10 cellular contexts compared by ENCODE assay signal in the genomic region with DNA sequence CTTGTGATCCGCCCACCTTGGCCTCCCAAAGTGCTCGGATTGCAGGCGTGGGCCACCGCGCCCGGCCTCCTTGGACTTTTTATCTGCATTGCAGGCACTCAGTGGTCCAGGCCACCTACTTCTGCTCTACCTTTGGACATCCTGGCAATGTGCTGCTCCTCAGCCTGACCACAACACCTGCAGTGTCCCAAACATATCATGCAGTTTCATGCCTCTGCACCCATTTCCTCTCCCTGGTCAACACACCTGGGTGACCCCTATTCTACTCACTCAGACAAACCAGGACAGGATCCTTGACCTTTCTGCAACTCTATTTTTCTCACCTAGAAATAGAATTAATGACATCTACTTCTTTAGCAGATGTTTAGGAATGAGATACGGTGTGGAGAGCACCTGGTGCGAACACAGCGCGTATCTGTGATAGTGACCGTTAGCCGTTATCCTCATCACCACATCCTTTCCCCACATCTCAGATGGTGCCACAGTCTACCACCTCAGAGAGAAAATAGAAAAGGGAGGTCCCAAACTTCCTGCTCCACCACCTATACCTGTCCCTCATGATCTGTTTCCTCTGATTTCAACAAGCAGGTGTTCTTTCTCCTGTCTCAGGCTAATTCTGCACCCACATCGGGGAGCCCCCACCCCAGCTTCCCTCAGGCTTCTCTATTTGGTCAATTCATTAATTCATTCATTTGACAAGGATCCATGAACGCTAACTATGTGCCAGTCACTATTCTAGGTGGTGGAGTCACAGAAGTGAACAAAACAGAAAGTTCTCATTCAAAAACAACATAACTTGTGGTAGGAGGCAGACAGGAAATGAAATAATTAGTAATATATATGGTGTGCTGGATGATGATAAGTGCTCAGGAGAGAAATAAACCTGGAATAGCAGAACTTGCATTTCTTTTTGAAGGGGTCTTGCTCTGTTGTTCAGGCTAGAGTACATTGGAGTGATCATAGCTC. TPM values are rescaled to one million over a fixed set of nuclear protein-coding genes. Genes with fewer than 3 reads are reported as not detected.
A peak's percentile ranks its signal among the peaks of the same experiment; 100 is the strongest.
DNase-seq lines count a peak whose midpoint lies in the region; ATAC-seq and TF ChIP-seq lines count a peak whose summit lies in the region.
"Had no signal": no experiment of that assay in that cellular context is flagged by ENCODE, and none has a peak within 500 bp of the region (broad histone marks: within the 10 kb centered on the region; RNA-seq: fewer than 3 reads in every experiment).

No MANE protein-coding gene starts in this region.

- H3K27me3 Mint-ChIP-seq in stimulated activated memory B cell treated with anti-CD40 and anti-IgM and Interleukin-4, amounts not matched to agents 10 μg/mL and 1 μg/mL and 100 μg/mL, for 72 hours, result peaks cover 32% of the 10 kb centered on the region

- no peaks in the 10 kb centered on the region for H3K36me3 ChIP-seq in tibial artery
- H3K36me3 ChIP-seq in SJCRH30, result no peaks in the 10 kb centered on the region

- H3K9me3 ChIP-seq in tibial artery (no peaks in the 10 kb centered on the region), SJCRH30 (replicated peaks) (no peaks in the 10 kb centered on the region)

- no peaks in the 10 kb centered on the region for H3K27me3 ChIP-seq in tibial artery
- no peaks in the 10 kb centered on the region for H3K27me3 ChIP-seq in SJCRH30

- no peak for TF ChIP-seq CTCF in tibial artery (IDR thresholded peaks at IDR 0.05)

- no peaks in the 10 kb centered on the region for H3K9me3 Mint-ChIP-seq in stimulated activated memory B cell treated with anti-CD40 and anti-IgM and Interleukin-4, amounts not matched to agents 10 μg/mL and 1 μg/mL and 100 μg/mL, for 72 hours

- H3K36me3 Mint-ChIP-seq in stimulated activated memory B cell treated with anti-CD40 and anti-IgM and Interleukin-4, amounts not matched to agents 10 μg/mL and 1 μg/mL and 100 μg/mL, for 72 hours, result no peaks in the 10 kb centered on the region

- intact Hi-C loops in tibial artery (cut with DNase I; ENCODE audit: low total_unique reads), result loop anchor here (10.0 kb wide), 1 partner anchor 74 kb away; no protein-coding TSS in a partner anchor

- H3K4me3 Mint-ChIP-seq in stimulated activated memory B cell treated with anti-CD40 and anti-IgM and Interleukin-4, amounts not matched to agents 10 μg/mL and 1 μg/mL and 100 μg/mL, for 72 hours, result no peak overlapping the region

- peaks cover 28% of the 10 kb centered on the region for H3K4me1 Mint-ChIP-seq in stimulated activated memory B cell treated with anti-CD40 and anti-IgM and Interleukin-4, amounts not matched to agents 10 μg/mL and 1 μg/mL and 100 μg/mL, for 72 hours

- no peak overlapping the region for H3K4me3 ChIP-seq in tibial artery
- no peak overlapping the region for H3K4me3 ChIP-seq in SJCRH30

- H3K4me1 ChIP-seq in tibial artery, result peaks cover 0 to 9% (median 7%) of the 10 kb centered on the region in 4 donors
- 0 out of 2 replicates have a peak, but pooled peaks cover 2% of the 10 kb centered on the region for H3K4me1 ChIP-seq in SJCRH30

- H3K27ac Mint-ChIP-seq in stimulated activated memory B cell treated with anti-CD40 and anti-IgM and Interleukin-4, amounts not matched to agents 10 μg/mL and 1 μg/mL and 100 μg/mL, for 72 hours, result peak overlapping the region; percentile 2

- DNase-seq in activated effector memory CD4-positive, alpha-beta T cell treated with Interleukin-2 at 50 U/mL for 16 hours, result peak; percentile 3
- no peak for DNase-seq in activated effector memory CD4-positive, alpha-beta T cell treated with anti-CD3 and anti-CD28 coated beads, Interleukin-2, amount 50 U/mL, for 16 hours
- DNase-seq in RPMI8226 (peak; percentile 98), tibial artery (no peak), SJCRH30 (no peak)
- DNase-seq: nucleus accumbens had no signal

- ATAC-seq in HG02588 (IDR thresholded peaks at IDR 0.05; ENCODE audit: unreplicated experiment) (peak; percentile 44), HG03095 (IDR thresholded peaks at IDR 0.05; ENCODE audit: unreplicated experiment) (no peak)
- ATAC-seq in stimulated activated memory B cell treated with anti-CD40 and anti-IgM and Interleukin-4, amounts not matched to agents 10 μg/mL and 1 μg/mL and 100 μg/mL, for 72 hours, result no peak

- H3K27ac ChIP-seq in tibial artery (no peak overlapping the region), SJCRH30 (no peak overlapping the region)
- H3K27ac ChIP-seq: HL-60 had no signal

RNA-seq across cellular contexts. Expression of a gene that starts 4.3 kb away (rescaled TPM):
- 0.77 and 0.79 TPM in 2 replicates for total RNA-seq in SJCRH30 (2014; rRNA removed; shearing (Covaris generic))

RNA-seq across cellular contexts. Expression of a gene that starts 22.2 kb away (rescaled TPM):
- 8.5 and 11.4 TPM in 2 replicates for total RNA-seq in SJCRH30 (2014; rRNA removed; shearing (Covaris generic))

RNA-seq across cellular contexts. Expression of a gene that starts 41.3 kb away (rescaled TPM):
- total RNA-seq in SJCRH30 (2014; rRNA removed; shearing (Covaris generic)), result 0.51 and 0.81 TPM in 2 replicates

Comparison
In these comparisons a context has a peak if more than half of its experiments do, and no peak if none do; other contexts are left out.
1. DNase-seq: peak in activated effector memory CD4-positive, alpha-beta T cell treated with Interleukin-2 at 50 U/mL for 16 hours (single experiment) and RPMI8226 (single experiment); none in activated effector memory CD4-positive, alpha-beta T cell treated with anti-CD3 and anti-CD28 coated beads, Interleukin-2, amount 50 U/mL, for 16 hours (single experiment), tibial artery (0 of 2) and SJCRH30 (0 of 2).